In genomic region chr11:66368484-66368883, GRCh38 we compare ENCODE assay signal across 26 cellular contexts. TPM values are rescaled to one million over a fixed set of nuclear protein-coding genes. Genes with fewer than 3 reads are reported as not detected.
DNase-seq lines count a peak whose midpoint lies in the region; ATAC-seq and TF ChIP-seq lines count a peak whose summit lies in the region.
"Had no signal": no experiment of that assay in that cellular context is flagged by ENCODE, and none has a peak within 500 bp of the region (broad histone marks: within the 10 kb centered on the region; RNA-seq: fewer than 3 reads in every experiment).

No MANE protein-coding gene starts in this region.

- no peaks in the 10 kb centered on the region for H3K36me3 ChIP-seq in upper lobe of right lung
- H3K36me3 ChIP-seq: neutrophil had no signal

- no peaks in the 10 kb centered on the region for H3K9me3 Mint-ChIP-seq in activated T-cell treated with anti-CD3 and anti-CD28 coated beads, Interleukin-2, amount 50 U/mL, for 24 hours
- no peaks in the 10 kb centered on the region for H3K9me3 Mint-ChIP-seq in memory B cell
- H3K9me3 Mint-ChIP-seq: activated T-helper 2 cell treated with anti-CD3 and anti-CD28 coated beads, Interferon-gamma antibody, Interleukin-2, Interleukin-4, amounts not matched to agents 10 μg/mL and 5 μg/mL and 100 μg/mL, durations not matched to agents 14 hours and 24 hours and 36 hours had no signal

- no peak overlapping the region for H3K4me3 ChIP-seq in upper lobe of right lung
- H3K4me3 ChIP-seq: mucosa of descending colon, SK-N-MC had no signal

- no peak overlapping the region for H3K27ac ChIP-seq in upper lobe of right lung
- H3K27ac ChIP-seq: foreskin keratinocyte, neutrophil, SK-N-MC, WERI-Rb-1 had no signal

- peaks cover 25% of the 10 kb centered on the region for H3K4me1 Mint-ChIP-seq in activated T-cell treated with anti-CD3 and anti-CD28 coated beads, Interleukin-2, amount 50 U/mL, for 24 hours (ENCODE audit: low read depth)
- H3K4me1 Mint-ChIP-seq in memory B cell = peaks cover 8% of the 10 kb centered on the region

- H3K36me3 Mint-ChIP-seq in activated T-cell treated with anti-CD3 and anti-CD28 coated beads, Interleukin-2, amount 50 U/mL, for 24 hours (ENCODE audit: low read depth) = peaks cover 67% of the 10 kb centered on the region
- no peaks in the 10 kb centered on the region for H3K36me3 Mint-ChIP-seq in memory B cell

- H3K27ac Mint-ChIP-seq in activated T-cell treated with anti-CD3 and anti-CD28 coated beads, Interleukin-2, amount 50 U/mL, for 24 hours = peak overlapping the region; percentile 19
- peak overlapping the region; percentile 7 for H3K27ac Mint-ChIP-seq in memory B cell
- H3K27ac Mint-ChIP-seq: activated T-helper 2 cell treated with anti-CD3 and anti-CD28 coated beads, Interferon-gamma antibody, Interleukin-2, Interleukin-4, amounts not matched to agents 10 μg/mL and 5 μg/mL and 100 μg/mL, durations not matched to agents 14 hours and 24 hours and 36 hours; B cell; T-helper 17 cell had no signal

- TF ChIP-seq CTCF in upper lobe of right lung (IDR thresholded peaks at IDR 0.05) = no peak

- H3K9me3 ChIP-seq in upper lobe of right lung = no peaks in the 10 kb centered on the region
- H3K9me3 ChIP-seq: mucosa of descending colon, neutrophil had no signal

- ATAC-seq in memory B cell (ENCODE audit: low read depth) (no peak), upper lobe of right lung (no peak)
- ATAC-seq: foreskin keratinocyte, left ventricle myocardium superior, mucosa of descending colon, T-helper 17 cell had no signal

- H3K4me3 Mint-ChIP-seq in activated T-cell treated with anti-CD3 and anti-CD28 coated beads, Interleukin-2, amount 50 U/mL, for 24 hours = no peak overlapping the region
- H3K4me3 Mint-ChIP-seq in memory B cell = no peak overlapping the region
- H3K4me3 Mint-ChIP-seq: T-helper 17 cell had no signal

- intact Hi-C loops in upper lobe of right lung (cut with DNase I) = no loop called here

- DNase-seq in activated T-cell treated with anti-CD3 and anti-CD28 coated beads, Interleukin-2, amount 50 U/mL, for 24 hours = no peak
- no peak for DNase-seq in activated T-cell treated with anti-CD3 and anti-CD28 coated beads for 4 hours
- DNase-seq in memory B cell (ENCODE audit: low spot score in 2 of 2) = no peak
- DNase-seq in upper lobe of right lung = peak; percentile 62
- no peak for DNase-seq in NK-92 (lab: John Stamatoyannopoulos, UW; ENCODE audit: unreplicated experiment)
- no peak for DNase-seq in DMS114 treated with DMSO at 0.1 percent for 48 hours (lab: John Stamatoyannopoulos, UW; ENCODE audit: unreplicated experiment)
- DNase-seq: activated CD4-positive, alpha-beta T cell treated with anti-CD3 and anti-CD28 coated beads, Interleukin-2, amount 50 U/mL, for 1 hour; COR-L47; effector CD8-positive, alpha-beta T cell; foreskin keratinocyte; hippocampal formation; left ventricle myocardium superior; NCI-H2171; NCI-H524 treated with DMSO at 0.1 percent for 48 hours; stimulated activated CD4-positive, alpha-beta T cell treated with anti-CD3 and anti-CD28 coated beads, Interleukin-4, amount 100 ng/mL, for 1 hour; stimulated activated naive CD4-positive, alpha-beta T cell treated with Interleukin-2 at 50 U/mL for 16 hours; T-helper 17 cell; WERI-Rb-1 had no signal

- peaks cover under 1% of the 10 kb centered on the region for H3K27me3 ChIP-seq in upper lobe of right lung

- H3K4me1 ChIP-seq in upper lobe of right lung = peaks cover 15% of the 10 kb centered on the region
- H3K4me1 ChIP-seq: foreskin keratinocyte had no signal

- H3K27me3 Mint-ChIP-seq in activated T-cell treated with anti-CD3 and anti-CD28 coated beads, Interleukin-2, amount 50 U/mL, for 24 hours = no peaks in the 10 kb centered on the region
- no peaks in the 10 kb centered on the region for H3K27me3 Mint-ChIP-seq in memory B cell
- H3K27me3 Mint-ChIP-seq: B cell, T-helper 17 cell had no signal

RNA-seq across cellular contexts. Expression of gene SLC29A2, which starts 3.1 kb away (rescaled TPM):
- total RNA-seq in upper lobe of right lung = 14.2 TPM
- total RNA-seq: A172 had no signal

RNA-seq across cellular contexts. Expression of gene B4GAT1, which starts 21.1 kb away (rescaled TPM):
- total RNA-seq in upper lobe of right lung = 27.4 TPM

RNA-seq across cellular contexts. Expression of gene BRMS1, which starts 23.6 kb away (rescaled TPM):
- 32.1 TPM for total RNA-seq in upper lobe of right lung

RNA-seq across cellular contexts. Expression of gene RIN1, which starts 32.2 kb away (rescaled TPM):
- total RNA-seq in upper lobe of right lung = 7.4 TPM

RNA-seq across cellular contexts. Expression of gene CD248, which starts 51.6 kb away (rescaled TPM):
- total RNA-seq in upper lobe of right lung = 10.0 TPM
- total RNA-seq: A172; activated T-helper 2 cell treated with anti-CD3 and anti-CD28 coated beads, Interferon-gamma antibody, Interleukin-2, Interleukin-4, amounts not matched to agents 10 μg/mL and 5 μg/mL and 100 μg/mL, durations not matched to agents 14 hours and 24 hours and 36 hours; foreskin keratinocyte; HT1080; RPMI7951; T-helper 17 cell had no signal
